In genomic region chr10:70603439-70603778, GRCh38 we compare ENCODE assay signal across 14 cellular contexts. TPM values are rescaled to one million over a fixed set of nuclear protein-coding genes. Genes with fewer than 3 reads are reported as not detected.
DNase-seq lines count a peak whose midpoint lies in the region; ATAC-seq, FAIRE-seq and TF ChIP-seq lines count a peak whose summit lies in the region.
"Had no signal": no experiment of that assay in that cellular context is flagged by ENCODE, and none has a peak within 500 bp of the region (broad histone marks: within the 10 kb centered on the region; RNA-seq: fewer than 3 reads in every experiment).

No MANE protein-coding gene starts in this region.

- peaks cover 33% of the 10 kb centered on the region for H3K4me1 Mint-ChIP-seq in activated naive CD4-positive, alpha-beta T cell treated with anti-CD3 and anti-CD28 coated beads for 36 hours (ENCODE audit: low read depth)
- peaks cover 6% of the 10 kb centered on the region for H3K4me1 Mint-ChIP-seq in activated T-helper 17 cell treated with anti-CD3 and anti-CD28 coated beads, Interleukin-2, amount 50 U/mL, for 72 hours
- H3K4me1 Mint-ChIP-seq in naive thymus-derived CD8-positive, alpha-beta T cell: peaks cover 34 to 73% (median 70%) of the 10 kb centered on the region in 4 donors
- no peaks in the 10 kb centered on the region for H3K4me1 Mint-ChIP-seq in type B pancreatic cell (ENCODE audit: unreplicated experiment)
- H3K4me1 Mint-ChIP-seq: endodermal cell had no signal

- peak; percentile 20 for ATAC-seq in activated T-helper 17 cell treated with anti-CD3 and anti-CD28 coated beads, Interleukin-2, amount 50 U/mL, for 72 hours (replicated peaks)
- no peak for ATAC-seq in naive thymus-derived CD8-positive, alpha-beta T cell
- ATAC-seq in HG03460 (IDR thresholded peaks at IDR 0.05; ENCODE audit: unreplicated experiment): no peak

- H3K27me3 Mint-ChIP-seq in activated naive CD4-positive, alpha-beta T cell treated with anti-CD3 and anti-CD28 coated beads for 36 hours (ENCODE audit: low read depth): no peaks in the 10 kb centered on the region
- H3K27me3 Mint-ChIP-seq in activated T-helper 17 cell treated with anti-CD3 and anti-CD28 coated beads, Interleukin-2, amount 50 U/mL, for 72 hours: no peaks in the 10 kb centered on the region
- H3K27me3 Mint-ChIP-seq in naive thymus-derived CD8-positive, alpha-beta T cell: no peaks in the 10 kb centered on the region
- H3K27me3 Mint-ChIP-seq in type B pancreatic cell: no peaks in the 10 kb centered on the region

- POLR2A ChIA-PET in naive thymus-derived CD8-positive, alpha-beta T cell (lab: Charles Lee): interaction anchor here (0.6 to 2.1 kb wide), 3 partner anchors 9 to 32 kb away, joined by 3 to 12 read pairs (median 4); no protein-coding TSS in a partner anchor

- CTCF ChIA-PET in activated naive CD4-positive, alpha-beta T cell treated with anti-CD3 and anti-CD28 coated beads for 36 hours (lab: Charles Lee): no interaction called here

- intact Hi-C loops in activated naive CD4-positive, alpha-beta T cell treated with anti-CD3 and anti-CD28 coated beads for 36 hours (cut with micrococcal nuclease): no loop called here

- peak; percentile 15 for DNase-seq in activated naive CD4-positive, alpha-beta T cell treated with Interleukin-2 at 50 U/mL for 16 hours
- no peak for DNase-seq in activated naive CD4-positive, alpha-beta T cell treated with anti-CD3 and anti-CD28 coated beads for 36 hours
- peak in 3 of 10 donors; percentile 23 to 55 (median 27) for DNase-seq in naive thymus-derived CD8-positive, alpha-beta T cell
- DNase-seq in type B pancreatic cell (ENCODE audit: extremely low spot score, unreplicated experiment): peak; percentile 67
- no peak for DNase-seq in anterior cingulate cortex (lab: John Stamatoyannopoulos, UW)
- no peak for DNase-seq in HTR-8/SVneo (ENCODE audit: insufficient read length, low spot score)
- DNase-seq: DMS153, NCI-H2081, tibial artery had no signal

- no peaks in the 10 kb centered on the region for H3K9me3 Mint-ChIP-seq in activated naive CD4-positive, alpha-beta T cell treated with anti-CD3 and anti-CD28 coated beads for 36 hours
- no peaks in the 10 kb centered on the region for H3K9me3 Mint-ChIP-seq in activated T-helper 17 cell treated with anti-CD3 and anti-CD28 coated beads, Interleukin-2, amount 50 U/mL, for 72 hours
- peaks cover 0 to 7% (median 2%) of the 10 kb centered on the region in 9 donors for H3K9me3 Mint-ChIP-seq in naive thymus-derived CD8-positive, alpha-beta T cell
- H3K9me3 Mint-ChIP-seq in type B pancreatic cell: peaks cover 8% of the 10 kb centered on the region
- H3K9me3 Mint-ChIP-seq: endodermal cell had no signal

- peaks cover 4% of the 10 kb centered on the region for H3K36me3 Mint-ChIP-seq in activated naive CD4-positive, alpha-beta T cell treated with anti-CD3 and anti-CD28 coated beads for 36 hours (ENCODE audit: low read depth)
- peaks cover 15% of the 10 kb centered on the region for H3K36me3 Mint-ChIP-seq in activated T-helper 17 cell treated with anti-CD3 and anti-CD28 coated beads, Interleukin-2, amount 50 U/mL, for 72 hours (ENCODE audit: low read depth)
- peaks cover 4 to 19% (median 10%) of the 10 kb centered on the region in 3 donors for H3K36me3 Mint-ChIP-seq in naive thymus-derived CD8-positive, alpha-beta T cell
- H3K36me3 Mint-ChIP-seq in type B pancreatic cell: no peaks in the 10 kb centered on the region

- no peak overlapping the region for H3K27ac Mint-ChIP-seq in activated naive CD4-positive, alpha-beta T cell treated with anti-CD3 and anti-CD28 coated beads for 36 hours
- H3K27ac Mint-ChIP-seq in activated T-helper 17 cell treated with anti-CD3 and anti-CD28 coated beads, Interleukin-2, amount 50 U/mL, for 72 hours: peak overlapping the region; percentile 96
- peak overlapping the region; percentile 96 to 100 (median 98) for H3K27ac Mint-ChIP-seq in naive thymus-derived CD8-positive, alpha-beta T cell
- H3K27ac Mint-ChIP-seq in type B pancreatic cell: no peak overlapping the region
- H3K27ac Mint-ChIP-seq: endodermal cell had no signal

- no peak overlapping the region for H3K4me3 Mint-ChIP-seq in activated naive CD4-positive, alpha-beta T cell treated with anti-CD3 and anti-CD28 coated beads for 36 hours
- peak overlapping the region; percentile 95 for H3K4me3 Mint-ChIP-seq in activated T-helper 17 cell treated with anti-CD3 and anti-CD28 coated beads, Interleukin-2, amount 50 U/mL, for 72 hours
- peak overlapping the region; percentile 89 to 100 (median 99) for H3K4me3 Mint-ChIP-seq in naive thymus-derived CD8-positive, alpha-beta T cell
- H3K4me3 Mint-ChIP-seq in type B pancreatic cell: no peak overlapping the region
- H3K4me3 Mint-ChIP-seq: endodermal cell had no signal

- TF ChIP-seq CTCF in type B pancreatic cell (conservative IDR thresholded peaks at IDR 0.05): no peak

- no peak for FAIRE-seq in HTR-8/SVneo (lab: Jason Lieb, UNC)
- FAIRE-seq: GM12892 had no signal

RNA-seq across cellular contexts. Expression of gene PRF1, which starts 0.9 kb away (rescaled TPM):
- 1 to 10 TPM; 7.5 to 8.2 TPM for total RNA-seq in activated naive CD4-positive, alpha-beta T cell treated with anti-CD3 and anti-CD28 coated beads for 36 hours
- total RNA-seq in activated T-helper 17 cell treated with anti-CD3 and anti-CD28 coated beads, Interleukin-2, amount 50 U/mL, for 72 hours: 10 to 100 TPM; 22.5 to 28.5 TPM
- total RNA-seq in naive thymus-derived CD8-positive, alpha-beta T cell: 10 to 100 TPM; 14.7 to 16.8 TPM
- polyA plus RNA-seq in naive thymus-derived CD8-positive, alpha-beta T cell: 100 to 1,000 TPM in 1 of 3 donors, 10 to 100 TPM in 2; 58.3 to 435 (median 84.3) TPM
- not detected in 2 replicates for total RNA-seq in type B pancreatic cell (ENCODE audit: low replicate concordance)
- total RNA-seq: endodermal cell, glomerular endothelial cell had no signal

Comparison
In these comparisons a context has a peak if more than half of its experiments do, and no peak if none do; other contexts are left out.
1. DNase-seq: peak in activated naive CD4-positive, alpha-beta T cell treated with Interleukin-2 at 50 U/mL for 16 hours (single experiment) and type B pancreatic cell (single experiment); none in activated naive CD4-positive, alpha-beta T cell treated with anti-CD3 and anti-CD28 coated beads for 36 hours (single experiment), anterior cingulate cortex (0 of 58) and HTR-8/SVneo (single experiment).
2. H3K27ac Mint-ChIP-seq: peak in activated T-helper 17 cell treated with anti-CD3 and anti-CD28 coated beads, Interleukin-2, amount 50 U/mL, for 72 hours (single experiment) and naive thymus-derived CD8-positive, alpha-beta T cell (10 of 10); none in activated naive CD4-positive, alpha-beta T cell treated with anti-CD3 and anti-CD28 coated beads for 36 hours (single experiment) and type B pancreatic cell (single experiment).
3. H3K4me3 Mint-ChIP-seq: peak in activated T-helper 17 cell treated with anti-CD3 and anti-CD28 coated beads, Interleukin-2, amount 50 U/mL, for 72 hours (single experiment) and naive thymus-derived CD8-positive, alpha-beta T cell (10 of 10); none in activated naive CD4-positive, alpha-beta T cell treated with anti-CD3 and anti-CD28 coated beads for 36 hours (single experiment) and type B pancreatic cell (single experiment).